10 cellular contexts compared by ENCODE assay signal in the genomic region with DNA sequence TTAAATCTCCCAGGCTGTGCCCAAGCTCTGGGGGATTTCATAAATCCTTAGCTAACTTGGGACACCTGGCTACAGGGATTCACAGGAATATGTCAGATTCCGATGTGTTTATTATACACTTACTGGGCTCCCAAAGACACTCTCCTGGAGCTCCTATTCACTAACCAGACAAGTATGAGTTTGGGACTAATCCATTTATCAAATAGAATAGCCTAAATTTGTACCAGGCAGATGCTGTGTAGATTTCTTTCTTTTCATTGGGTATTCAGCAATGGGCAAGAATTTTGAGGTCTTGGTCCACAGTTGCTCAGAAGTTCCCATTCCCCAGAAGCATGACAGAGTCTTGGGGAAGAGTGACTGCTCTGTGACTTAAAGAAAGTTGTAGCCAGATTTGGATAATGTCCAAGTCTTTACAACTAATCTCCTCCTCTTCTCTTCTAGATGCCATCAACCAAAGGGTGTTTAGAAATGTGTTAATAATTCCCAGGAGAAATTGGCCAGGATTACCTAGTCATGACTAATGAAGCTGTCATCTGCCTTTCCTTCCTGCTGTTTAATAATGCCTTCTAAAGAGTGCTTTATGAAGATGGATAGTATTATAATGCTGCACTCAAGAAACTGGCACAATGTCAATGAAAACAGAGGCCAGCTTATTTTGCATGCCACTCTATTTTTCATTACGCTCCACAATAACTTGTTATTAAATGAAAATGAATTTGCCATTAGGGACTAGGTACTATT.
DNase-seq lines count a peak whose midpoint lies in the region; ATAC-seq and TF ChIP-seq lines count a peak whose summit lies in the region.
"Had no signal": no experiment of that assay in that cellular context is flagged by ENCODE, and none has a peak within 500 bp of the region (broad histone marks: within the 10 kb centered on the region; RNA-seq: fewer than 3 reads in every experiment).

No MANE protein-coding gene starts in this region.

- TF ChIP-seq CTCF in AG09309 (IDR thresholded peaks at IDR 0.05; ENCODE audit: control insufficient read depth, insufficient read depth, low read depth, low read length, missing control alignments) (no peak), vagina (IDR thresholded peaks at IDR 0.05) (no peak)

- H3K27me3 ChIP-seq in vagina: no peaks in the 10 kb centered on the region

- H3K4me3 ChIP-seq in AG09309 (ENCODE audit: control insufficient read depth, low read depth, low read length) (no peak overlapping the region), vagina (no peak overlapping the region)

- ATAC-seq in HG02642 (IDR thresholded peaks at IDR 0.05; ENCODE audit: poor library complexity, unreplicated experiment): no peak

- no peaks in the 10 kb centered on the region for H3K36me3 ChIP-seq in vagina

- no peak for TF ChIP-seq POLR2A in vagina (IDR thresholded peaks at IDR 0.05)

- peaks cover 8% of the 10 kb centered on the region for H3K9me3 ChIP-seq in vagina

- intact Hi-C loops in vagina (cut with DNase I): loop anchor here (5.0 kb wide), 1 partner anchor 1916 kb away; no protein-coding TSS in a partner anchor

- DNase-seq in AG09309 (ENCODE audit: low read depth) (peak; percentile 57), LHCN-M2 (ENCODE audit: low read depth) (peak; percentile 94), SW480 (ENCODE audit: low spot score) (peak; percentile 6), glomerular endothelial cell (ENCODE audit: extremely low read depth, low read depth, low spot score) (peak; percentile 95), vagina (ENCODE audit: extremely low spot score in 2 of 2) (no peak)
- DNase-seq in stimulated activated CD4-positive, alpha-beta T cell treated with anti-CD3 and anti-CD28 coated beads, Interleukin-12 subunit alpha, Interleukin-12 subunit beta, amount 100 ng/mL, for 4 hours: no peak
- no peak for DNase-seq in activated naive CD4-positive, alpha-beta T cell (lab: John Stamatoyannopoulos, UW)
- DNase-seq: CD4-positive, CD25-positive, alpha-beta regulatory T cell; NCI-H345 had no signal

- no peak overlapping the region for H3K27ac ChIP-seq in vagina

- H3K4me1 ChIP-seq in vagina: no peaks in the 10 kb centered on the region

Comparison
In these comparisons a context has a peak if more than half of its experiments do, and no peak if none do; other contexts are left out.
1. DNase-seq: peak in AG09309 (single experiment), LHCN-M2 (single experiment), SW480 (single experiment) and glomerular endothelial cell (single experiment); none in vagina (0 of 2), stimulated activated CD4-positive, alpha-beta T cell treated with anti-CD3 and anti-CD28 coated beads, Interleukin-12 subunit alpha, Interleukin-12 subunit beta, amount 100 ng/mL, for 4 hours (single experiment) and activated naive CD4-positive, alpha-beta T cell (0 of 4).